Comparison of ENCODE assay signal across 8 cellular contexts in the genomic region with DNA sequence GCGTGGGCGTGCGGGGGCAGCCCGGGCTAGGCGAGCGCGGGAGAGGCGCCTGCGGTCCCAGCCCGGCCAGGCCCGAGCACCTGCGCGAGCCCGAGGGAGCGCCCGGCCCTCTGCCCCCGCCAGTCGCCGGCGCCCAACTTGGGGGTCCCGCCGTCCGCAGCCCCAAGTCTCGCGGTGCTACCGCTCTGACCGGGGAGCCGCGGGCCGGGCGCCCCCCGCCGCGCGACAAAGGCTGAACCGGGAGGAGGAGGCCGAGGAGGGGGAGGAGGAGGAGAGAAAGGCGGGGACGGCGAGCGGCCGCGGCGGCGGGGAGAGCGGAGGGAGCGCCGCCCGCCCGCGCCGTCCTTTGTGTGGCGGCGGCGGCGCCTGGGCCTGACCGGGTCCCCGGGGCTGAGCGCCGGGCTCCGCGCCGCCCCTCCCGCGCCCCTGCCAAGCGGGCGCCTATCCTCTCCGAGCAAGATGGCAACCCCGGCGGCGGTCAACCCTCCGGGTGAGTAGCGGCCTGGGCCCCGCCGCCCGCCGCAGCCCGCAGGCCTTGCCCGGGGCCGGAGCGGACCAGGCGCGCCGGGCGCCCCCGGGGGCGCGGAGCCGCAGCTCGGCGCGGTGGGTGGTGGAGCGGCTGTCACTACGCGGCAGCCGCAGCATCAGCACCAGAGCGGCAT. TPM values are rescaled to one million over a fixed set of nuclear protein-coding genes. Genes with fewer than 3 reads are reported as not detected.
DNase-seq lines count a peak whose midpoint lies in the region; ATAC-seq, FAIRE-seq and TF ChIP-seq lines count a peak whose summit lies in the region.

ARNT2 (plus strand) TSS at position 326 of the 662 bp plus-strand sequence; CDS start at position 460, 134 bp downstream.

- intact Hi-C loops in gastrocnemius medialis (cut with DNase I; ENCODE audit: low total_unique reads) = no loop called here

- DNase-seq in AG04450 (ENCODE audit: low read depth, low spot score) (no peak), HFF-Myc (ENCODE audit: extremely low read depth, low read depth) (no peak), adipocyte (ENCODE audit: low read depth) (peak; percentile 73), hepatocyte (ENCODE audit: low spot score) (peak; percentile 60), gastrocnemius medialis (no peak), KBM-7 (no peak), small intestine (no peak)

- H3K27me3 ChIP-seq in AG04450 (ENCODE audit: control insufficient read depth, insufficient read depth, low read length) (no peaks in the 10 kb centered on the region), adipocyte (replicated peaks; ENCODE audit: control insufficient read depth, insufficient read depth, low read length) (peaks cover 65% of the 10 kb centered on the region), hepatocyte (peaks cover 35% of the 10 kb centered on the region), gastrocnemius medialis (peaks cover 0 to 13% (median 3%) of the 10 kb centered on the region in 3 donors), small intestine (ENCODE audit: control insufficient read depth in 2 of 2, insufficient read depth in 2 of 2, low read length in 2 of 2) (peaks cover 2 to 15% of the 10 kb centered on the region in 2 donors)

- ATAC-seq in gastrocnemius medialis (peak; percentile 59 to 75), GM21381 (IDR thresholded peaks at IDR 0.05; ENCODE audit: unreplicated experiment) (no peak)

- peak within 1 kb of the TSS; percentile 95 for H3K4me2 ChIP-seq in hepatocyte

- H3K9me3 ChIP-seq in AG04450 (ENCODE audit: control insufficient read depth, insufficient read depth, low read length) = no peaks in the 10 kb centered on the region
- no peaks in the 10 kb centered on the region for H3K9me3 ChIP-seq in adipocyte (ENCODE audit: control insufficient read depth, low read length)
- no peaks in the 10 kb centered on the region for H3K9me3 ChIP-seq in hepatocyte (ENCODE audit: low read depth)
- no peaks in the 10 kb centered on the region for H3K9me3 ChIP-seq in gastrocnemius medialis
- no peaks in the 10 kb centered on the region for H3K9me3 ChIP-seq in small intestine (ENCODE audit: control insufficient read depth, low read depth)

- no peak for TF ChIP-seq POLR2A in gastrocnemius medialis (IDR thresholded peaks at IDR 0.05)

- POLR2A ChIA-PET in AG04450 (lab: Yijun Ruan, JAX) = interaction anchor here (0.8 to 1.0 kb wide), 2 partner anchors 61 to 478 kb away, joined by 3 read pairs; no protein-coding TSS in a partner anchor

- in situ Hi-C loops in gastrocnemius medialis (cut with MboI; ENCODE audit: low sequenced_read_pairs in 4 of 4) = no loop called here
- in situ Hi-C loops in KBM-7 (cut with MboI; ENCODE audit: low pct_unique_long_range_greater_than_20kb, low sequenced_read_pairs) = no loop called here

- H3K9me2 ChIP-seq in hepatocyte (replicated peaks; ENCODE audit: insufficient read depth) = no peaks in the 10 kb centered on the region

- peak within 1 kb of the TSS; percentile 84 for H2AFZ ChIP-seq in hepatocyte

- no peaks in the 10 kb centered on the region for H3K79me2 ChIP-seq in hepatocyte

- no peak for FAIRE-seq in small intestine (lab: Jason Lieb, UNC)

- TF ChIP-seq CTCF in AG04450 (IDR thresholded peaks at IDR 0.05; ENCODE audit: low read depth, low read length) = no peak
- TF ChIP-seq CTCF in HFF-Myc (IDR thresholded peaks at IDR 0.05; ENCODE audit: low read depth, low read length, missing control alignments) = no peak
- TF ChIP-seq CTCF in hepatocyte (IDR thresholded peaks at IDR 0.05; ENCODE audit: poor library complexity) = no peak
- TF ChIP-seq CTCF in gastrocnemius medialis (IDR thresholded peaks at IDR 0.05 in 4 of 5, conservative IDR thresholded peaks at IDR 0.05 in 1 of 5) = no peak

- no peaks in the 10 kb centered on the region for H4K20me1 ChIP-seq in hepatocyte (ENCODE audit: insufficient read depth, poor library complexity, severe bottlenecking)

- H3K4me1 ChIP-seq in adipocyte (ENCODE audit: control insufficient read depth, insufficient read depth, low read length) = no peaks in the 10 kb centered on the region
- H3K4me1 ChIP-seq in hepatocyte (ENCODE audit: insufficient read depth) = peaks cover 8% of the 10 kb centered on the region
- peaks cover 4 to 13% of the 10 kb centered on the region in 2 donors for H3K4me1 ChIP-seq in gastrocnemius medialis
- H3K4me1 ChIP-seq in small intestine (ENCODE audit: control insufficient read depth in 2 of 2, insufficient read depth in 1 of 2, low read depth in 1 of 2, low read length in 1 of 2) = no peaks in the 10 kb centered on the region

- H3K36me3 ChIP-seq in adipocyte (ENCODE audit: control insufficient read depth, insufficient read depth, low read length, severe bottlenecking) (no peaks in the 10 kb centered on the region), hepatocyte (replicated peaks; ENCODE audit: insufficient read depth, low read depth) (no peaks in the 10 kb centered on the region), gastrocnemius medialis (no peaks in the 10 kb centered on the region), small intestine (ENCODE audit: control insufficient read depth in 2 of 2, insufficient read depth in 2 of 2, low read length in 2 of 2) (no peaks in the 10 kb centered on the region)

- WGBS in hepatocyte (ENCODE audit: low lambda C conversion rate, missing lambda C conversion rate) = under 1% methylated on average over 49 of the region's 97 CpGs
- WGBS in small intestine, 3 donors = 1% methylated on average over 40 to 97 of the region's 97 CpGs

- CTCF ChIA-PET in AG04450 (lab: Charles Lee) = interaction anchor here (1.1 to 1.4 kb wide), 2 partner anchors 15 to 375 kb away, joined by 3 to 5 read pairs; partner anchors contain the start of gene CEMIP

- H3K27ac ChIP-seq in AG04450 (ENCODE audit: low read depth, low read length) (peak within 1 kb of the TSS; percentile 21), hepatocyte (peak within 1 kb of the TSS; percentile 48), gastrocnemius medialis (peak within 1 kb of the TSS; percentile 31 to 78 (median 54)), small intestine (ENCODE audit: low read depth in 1 of 2, low read length in 1 of 2) (no peak within 1 kb of the TSS)

- H3K9ac ChIP-seq in adipocyte (ENCODE audit: low read length) = peak within 1 kb of the TSS; percentile 43

- H3K4me3 ChIP-seq in AG04450 (ENCODE audit: low read depth, low read length) (peak within 1 kb of the TSS; percentile 69), HFF-Myc (replicated peaks; ENCODE audit: low read depth, low read length) (peak within 1 kb of the TSS; percentile 43), adipocyte (ENCODE audit: low read length) (peak within 1 kb of the TSS; percentile 52), hepatocyte (peak within 1 kb of the TSS; percentile 84), gastrocnemius medialis (peak within 1 kb of the TSS; percentile 59 to 62 (median 60)), small intestine (ENCODE audit: low read depth in 1 of 2, low read length in 2 of 2) (peak within 1 kb of the TSS in 1 of 2 donors; percentile 28)

RNA-seq across cellular contexts. Expression of gene ARNT2, which starts in this region (rescaled TPM):
- polyA plus RNA-seq in AG04450 (2011; rRNA removed) (36.8 and 42.8 TPM in 2 replicates), hepatocyte (3.9 and 4.7 TPM in 2 replicates), small intestine (1 to 10 TPM in 2 of 3 donors, under 1 TPM in 1; 0.45 to 3.0 (median 1.9) TPM)
- polyA minus RNA-seq in AG04450 (2011; rRNA and poly(A)+ RNA removed) = 51.6 and 62.0 TPM in 2 replicates
- total RNA-seq in hepatocyte (4.6 and 5.3 TPM in 2 replicates), gastrocnemius medialis (10 to 100 TPM in 1 of 4 donors, 1 to 10 TPM in 3; 4.1 to 23.5 (median 6.6) TPM)

Comparison
In these comparisons a context has a peak if more than half of its experiments do, and no peak if none do; other contexts are left out.
1. DNase-seq: peak in adipocyte (single experiment) and hepatocyte (single experiment); none in AG04450 (single experiment), HFF-Myc (single experiment), gastrocnemius medialis (0 of 2), KBM-7 (single experiment) and small intestine (single experiment).
2. H3K27ac ChIP-seq: peak in AG04450 (single experiment), hepatocyte (single experiment) and gastrocnemius medialis (4 of 4); none in small intestine (0 of 2).